1 cellular context compared by ENCODE assay signal in genomic region chr1:101733340-101733739, GRCh38.
TF ChIP-seq lines count a peak whose summit lies in the region.

No MANE protein-coding gene starts in this region.

TF ChIP-seq in liver, 16 proteins besides CTCF, POLR2A, EP300 and RAD21 (continued from another document):
- TF ChIP-seq, protein P1, sequence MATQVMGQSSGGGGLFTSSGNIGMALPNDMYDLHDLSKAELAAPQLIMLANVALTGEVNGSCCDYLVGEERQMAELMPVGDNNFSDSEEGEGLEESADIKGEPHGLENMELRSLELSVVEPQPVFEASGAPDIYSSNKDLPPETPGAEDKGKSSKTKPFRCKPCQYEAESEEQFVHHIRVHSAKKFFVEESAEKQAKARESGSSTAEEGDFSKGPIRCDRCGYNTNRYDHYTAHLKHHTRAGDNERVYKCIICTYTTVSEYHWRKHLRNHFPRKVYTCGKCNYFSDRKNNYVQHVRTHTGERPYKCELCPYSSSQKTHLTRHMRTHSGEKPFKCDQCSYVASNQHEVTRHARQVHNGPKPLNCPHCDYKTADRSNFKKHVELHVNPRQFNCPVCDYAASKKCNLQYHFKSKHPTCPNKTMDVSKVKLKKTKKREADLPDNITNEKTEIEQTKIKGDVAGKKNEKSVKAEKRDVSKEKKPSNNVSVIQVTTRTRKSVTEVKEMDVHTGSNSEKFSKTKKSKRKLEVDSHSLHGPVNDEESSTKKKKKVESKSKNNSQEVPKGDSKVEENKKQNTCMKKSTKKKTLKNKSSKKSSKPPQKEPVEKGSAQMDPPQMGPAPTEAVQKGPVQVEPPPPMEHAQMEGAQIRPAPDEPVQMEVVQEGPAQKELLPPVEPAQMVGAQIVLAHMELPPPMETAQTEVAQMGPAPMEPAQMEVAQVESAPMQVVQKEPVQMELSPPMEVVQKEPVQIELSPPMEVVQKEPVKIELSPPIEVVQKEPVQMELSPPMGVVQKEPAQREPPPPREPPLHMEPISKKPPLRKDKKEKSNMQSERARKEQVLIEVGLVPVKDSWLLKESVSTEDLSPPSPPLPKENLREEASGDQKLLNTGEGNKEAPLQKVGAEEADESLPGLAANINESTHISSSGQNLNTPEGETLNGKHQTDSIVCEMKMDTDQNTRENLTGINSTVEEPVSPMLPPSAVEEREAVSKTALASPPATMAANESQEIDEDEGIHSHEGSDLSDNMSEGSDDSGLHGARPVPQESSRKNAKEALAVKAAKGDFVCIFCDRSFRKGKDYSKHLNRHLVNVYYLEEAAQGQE (IDR thresholded peaks at IDR 0.05) = no peak
